ENCODE assay signal across 33 cellular contexts in genomic region chr5:120229036-120229435, GRCh38.
"Had no signal": no experiment of that assay in that cellular context is flagged by ENCODE, and none has a peak within 500 bp of the region (broad histone marks: within the 10 kb centered on the region; RNA-seq: fewer than 3 reads in every experiment).

No MANE protein-coding gene starts in this region.

- H3K4me2 ChIP-seq: KMS-11 had no signal

- H3K27me3 ChIP-seq: ascending aorta, cardiac muscle cell, Peyer's patch had no signal

- H3K4me3 Mint-ChIP-seq: activated CD4-positive, alpha-beta T cell treated with anti-CD3 and anti-CD28 coated beads, Interleukin-2, amount 10 ng/mL, durations not matched to agents 24 days and 14 days; activated CD8-positive, alpha-beta T cell treated with anti-CD3 and anti-CD28 coated beads, Interleukin-2, amount 10 ng/mL, durations not matched to agents 7 days and 5 days; activated naive CD4-positive, alpha-beta T cell treated with anti-CD3 and anti-CD28 coated beads, Interleukin-2, amount 50 U/mL, for 24 hours; activated naive CD8-positive, alpha-beta T cell treated with anti-CD3 and anti-CD28 coated beads, Interleukin-2, amount 10 ng/mL, durations not matched to agents 7 days and 5 days; activated T-cell treated with anti-CD3 and anti-CD28 coated beads, Interleukin-2, amount 50 U/mL, for 24 hours; central memory CD8-positive, alpha-beta T cell; T-cell had no signal

- H3K9me3 Mint-ChIP-seq: activated CD4-positive, alpha-beta T cell treated with anti-CD3 and anti-CD28 coated beads, Interleukin-2, amount 10 ng/mL, durations not matched to agents 24 days and 14 days; activated naive CD4-positive, alpha-beta T cell treated with anti-CD3 and anti-CD28 coated beads, Interleukin-2, amount 50 U/mL, for 24 hours; activated naive CD8-positive, alpha-beta T cell treated with anti-CD3 and anti-CD28 coated beads, Interleukin-2, amount 10 ng/mL, durations not matched to agents 7 days and 5 days had no signal

- H3K36me3 Mint-ChIP-seq: activated naive CD4-positive, alpha-beta T cell treated with anti-CD3 and anti-CD28 coated beads, Interleukin-2, amount 50 U/mL, for 24 hours; activated naive CD8-positive, alpha-beta T cell treated with anti-CD3 and anti-CD28 coated beads, Interleukin-2, amount 10 ng/mL, durations not matched to agents 7 days and 5 days; T-cell had no signal

- DNase-seq: activated CD4-positive, alpha-beta T cell treated with anti-CD3 and anti-CD28 coated beads, Interleukin-2, amount 10 ng/mL, durations not matched to agents 24 days and 14 days; activated CD4-positive, alpha-beta T cell treated with anti-CD3 and anti-CD28 coated beads, Interleukin-2, amount 50 U/mL, for 4 hours; activated CD8-positive, alpha-beta T cell treated with anti-CD3 and anti-CD28 coated beads, Interleukin-2, amount 10 ng/mL, durations not matched to agents 7 days and 5 days; activated gamma-delta T cell; activated naive CD4-positive, alpha-beta T cell treated with Interleukin-2 at 50 U/mL for 16 hours; activated naive CD8-positive, alpha-beta T cell treated with anti-CD3 and anti-CD28 coated beads, Interleukin-2, amount 10 ng/mL, durations not matched to agents 7 days and 5 days; activated T-cell treated with anti-CD3 and anti-CD28 coated beads, Interleukin-2, amount 50 U/mL, for 24 hours; amygdala; MM.1S; MV-4-11; NCI-H1092 treated with DMSO at 0.1 percent for 48 hours; NCI-H1417; NCI-H146; NCI-H187; NCI-H2029 treated with DMSO at 0.1 percent for 48 hours; NCI-H2171 treated with DMSO at 0.1 percent for 48 hours; NCI-H2227 treated with DMSO at 0.1 percent for 48 hours; NCI-H446; NCI-H510A treated with DMSO at 0.1 percent for 48 hours; NCI-H526 treated with DMSO at 0.1 percent for 48 hours; PC-3; Peyer's patch; SIG-M5; T-cell; T1000 had no signal

- H3K27ac ChIP-seq: ascending aorta, cardiac muscle cell, KMS-11, Peyer's patch, WERI-Rb-1 had no signal

- H3K9ac ChIP-seq: KMS-11 had no signal

- H3K4me1 Mint-ChIP-seq: activated CD4-positive, alpha-beta T cell treated with anti-CD3 and anti-CD28 coated beads, Interleukin-2, amount 10 ng/mL, durations not matched to agents 24 days and 14 days; activated naive CD4-positive, alpha-beta T cell treated with anti-CD3 and anti-CD28 coated beads, Interleukin-2, amount 50 U/mL, for 24 hours; activated naive CD8-positive, alpha-beta T cell treated with anti-CD3 and anti-CD28 coated beads, Interleukin-2, amount 10 ng/mL, durations not matched to agents 7 days and 5 days; central memory CD8-positive, alpha-beta T cell; T-cell had no signal

- ATAC-seq: activated CD8-positive, alpha-beta T cell treated with anti-CD3 and anti-CD28 coated beads, Interleukin-2, amount 10 ng/mL, durations not matched to agents 7 days and 5 days; PC-3; SK-N-SH treated with all-trans-retinoic acid at 6 μM for 48 hours; T-cell had no signal

- H3K4me1 ChIP-seq: ascending aorta, Peyer's patch had no signal

- H3K4me3 ChIP-seq: ascending aorta, cardiac muscle cell, Peyer's patch had no signal

- H3K27me3 Mint-ChIP-seq: activated CD4-positive, alpha-beta T cell treated with anti-CD3 and anti-CD28 coated beads, Interleukin-2, amount 10 ng/mL, durations not matched to agents 24 days and 14 days; activated naive CD4-positive, alpha-beta T cell treated with anti-CD3 and anti-CD28 coated beads, Interleukin-2, amount 50 U/mL, for 24 hours; activated naive CD8-positive, alpha-beta T cell treated with anti-CD3 and anti-CD28 coated beads, Interleukin-2, amount 10 ng/mL, durations not matched to agents 7 days and 5 days; activated T-cell treated with anti-CD3 and anti-CD28 coated beads, Interleukin-2, amount 50 U/mL, for 24 hours; central memory CD8-positive, alpha-beta T cell; T-cell had no signal

- H3K9me3 ChIP-seq: Peyer's patch had no signal

- H3K36me3 ChIP-seq: ascending aorta, cardiac muscle cell, Peyer's patch, WERI-Rb-1 had no signal

- H3K27ac Mint-ChIP-seq: activated CD4-positive, alpha-beta T cell treated with anti-CD3 and anti-CD28 coated beads, Interleukin-2, amount 10 ng/mL, durations not matched to agents 24 days and 14 days; activated CD8-positive, alpha-beta T cell treated with anti-CD3 and anti-CD28 coated beads, Interleukin-2, amount 10 ng/mL, durations not matched to agents 7 days and 5 days; activated naive CD4-positive, alpha-beta T cell treated with anti-CD3 and anti-CD28 coated beads, Interleukin-2, amount 50 U/mL, for 24 hours; activated naive CD8-positive, alpha-beta T cell treated with anti-CD3 and anti-CD28 coated beads, Interleukin-2, amount 10 ng/mL, durations not matched to agents 7 days and 5 days; activated T-cell treated with anti-CD3 and anti-CD28 coated beads, Interleukin-2, amount 50 U/mL, for 24 hours; activated T-helper 2 cell treated with anti-CD3 and anti-CD28 coated beads, Interferon-gamma antibody, Interleukin-2, Interleukin-4, amounts not matched to agents 10 μg/mL and 5 μg/mL and 100 μg/mL, durations not matched to agents 14 hours and 24 hours and 36 hours; T-cell had no signal
